Comparison of ENCODE assay signal across 23 cellular contexts in the genomic region with DNA sequence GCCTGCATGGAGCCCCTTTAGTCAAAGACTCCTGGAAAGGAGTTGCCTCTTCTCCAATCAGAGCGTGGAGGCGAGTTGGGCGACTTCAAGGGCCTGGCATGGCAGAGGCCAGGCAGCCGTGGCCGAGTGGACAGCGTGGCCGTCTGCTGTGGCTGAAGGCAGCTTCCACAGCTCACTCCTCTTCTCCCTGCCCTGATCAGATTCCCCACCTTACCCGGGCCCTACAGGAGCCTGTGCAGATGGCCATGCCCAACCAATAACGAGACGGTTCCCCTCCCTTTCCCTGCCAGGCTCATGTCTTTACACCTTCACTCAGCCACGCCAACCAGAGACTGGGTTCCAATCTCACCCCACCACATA. TPM values are rescaled to one million over a fixed set of nuclear protein-coding genes. Genes with fewer than 3 reads are reported as not detected.
DNase-seq lines count a peak whose midpoint lies in the region; ATAC-seq, FAIRE-seq and TF ChIP-seq lines count a peak whose summit lies in the region.
"Had no signal": no experiment of that assay in that cellular context is flagged by ENCODE, and none has a peak within 500 bp of the region (broad histone marks: within the 10 kb centered on the region; RNA-seq: fewer than 3 reads in every experiment).

No MANE protein-coding gene starts in this region.

- H3K4me3 Mint-ChIP-seq in Caco-2 (ENCODE audit: unreplicated experiment): no peak overlapping the region
- H3K4me3 Mint-ChIP-seq: CD4-positive, alpha-beta T cell had no signal

- H3K27me3 ChIP-seq in Caco-2 (replicated peaks; ENCODE audit: control insufficient read depth, insufficient read depth, low read length) (no peaks in the 10 kb centered on the region), PC-9 (ENCODE audit: insufficient read depth, low read depth) (no peaks in the 10 kb centered on the region), H1 (replicated peaks in 1 of 4; ENCODE audit: control insufficient read depth in 3 of 4, extremely low read depth in 1 of 4, insufficient read depth in 3 of 4, low read length in 3 of 4) (peaks cover 0 to 3% (median 0%) of the 10 kb centered on the region in 4 experiments; a peak in 3 of 7 replicates)
- H3K27me3 ChIP-seq: BLaER1 had no signal

- no peaks in the 10 kb centered on the region for H3K36me3 ChIP-seq in Caco-2 (ENCODE audit: control insufficient read depth, insufficient read depth, low read length)
- no peaks in the 10 kb centered on the region for H3K36me3 ChIP-seq in PC-9 (ENCODE audit: low read depth)
- no peaks in the 10 kb centered on the region for H3K36me3 ChIP-seq in H1 (ENCODE audit: control insufficient read depth in 2 of 4, insufficient read depth in 4 of 4, low read length in 3 of 4)
- H3K36me3 ChIP-seq: BLaER1, SJSA1 had no signal

- peaks cover 21% of the 10 kb centered on the region for H3K4me1 Mint-ChIP-seq in Caco-2 (ENCODE audit: low read depth, unreplicated experiment)

- in situ Hi-C loops in GM13977 (cut with MboI; ENCODE audit: low pct_unique_long_range_greater_than_20kb, low sequenced_read_pairs, unreplicated experiment): no loop called here

- no peak overlapping the region for H3K9ac ChIP-seq in H1 (replicated peaks in 1 of 4; ENCODE audit: extremely low read depth in 1 of 4, low read depth in 3 of 4, low read length in 3 of 4)
- H3K9ac ChIP-seq: BLaER1 had no signal

- no peak for TF ChIP-seq RAD21 in H1 (IDR thresholded peaks at IDR 0.05 in 1 of 2, conservative IDR thresholded peaks at IDR 0.05 in 1 of 2; ENCODE audit: low read depth in 2 of 2, low read length in 2 of 2)

- H2BK5ac ChIP-seq in H1 (ENCODE audit: low read depth, low read length): no peak overlapping the region

- intact Hi-C loops in Caco-2 (cut with micrococcal nuclease; ENCODE audit: unreplicated experiment) (no loop called here), PC-9 (cut with micrococcal nuclease; ENCODE audit: unreplicated experiment) (no loop called here)

- H3K9me3 ChIP-seq in Caco-2 (no peaks in the 10 kb centered on the region), PC-9 (ENCODE audit: insufficient read depth, low read depth) (no peaks in the 10 kb centered on the region), H1 (ENCODE audit: insufficient read depth in 2 of 2, low read depth in 1 of 2, low read length in 1 of 2) (no peaks in the 10 kb centered on the region)
- H3K9me3 ChIP-seq: BLaER1, SJSA1 had no signal

- no peak for FAIRE-seq in H1 (lab: Jason Lieb, UNC)

- H3K4me2 ChIP-seq in PC-9: no peak overlapping the region
- no peak overlapping the region for H3K4me2 ChIP-seq in H1 (ENCODE audit: insufficient read depth in 1 of 2, low read depth in 2 of 2, low read length in 2 of 2)
- H3K4me2 ChIP-seq: BLaER1 had no signal

- no peak overlapping the region; the same call in 1 of the 2 replicates for H3K18ac ChIP-seq in H1 (ENCODE audit: extremely low read depth, low read length)

- TF ChIP-seq CTCF in Caco-2 (IDR thresholded peaks at IDR 0.05; ENCODE audit: insufficient read depth in 1 of 2, low read depth in 1 of 2, low read length in 1 of 2, severe bottlenecking in 1 of 2, unreplicated experiment in 1 of 2): no peak
- no peak for TF ChIP-seq CTCF in PC-9 (conservative IDR thresholded peaks at IDR 0.05)
- TF ChIP-seq CTCF in H1 (IDR thresholded peaks at IDR 0.05; ENCODE audit: control extremely low read depth in 1 of 3, insufficient read depth in 1 of 3, low read depth in 1 of 3, low read length in 3 of 3): no peak
- TF ChIP-seq CTCF in GM13977 (IDR thresholded peaks at IDR 0.05; ENCODE audit: extremely low read depth, insufficient read depth, missing control alignments): no peak

- CTCF ChIA-PET in Caco-2 (lab: Charles Lee) (no interaction called here), PC-9 (lab: Charles Lee) (interaction anchor here (1.0 kb wide), 1 partner anchor 12 kb away, joined by 4 read pairs; no protein-coding TSS in a partner anchor), H1 (lab: Charles Lee; ENCODE audit: partially characterized antibody) (interaction anchor here (0.9 to 3.0 kb wide), 6 partner anchors 10 to 174 kb away, joined by 3 to 17 read pairs (median 4); no protein-coding TSS in a partner anchor)

- H4K20me1 ChIP-seq in PC-9 (ENCODE audit: insufficient read depth) (no peaks in the 10 kb centered on the region), H1 (replicated peaks in 1 of 2; ENCODE audit: control insufficient read depth in 1 of 2, insufficient read depth in 2 of 2, low read length in 2 of 2) (no peaks in the 10 kb centered on the region)
- H4K20me1 ChIP-seq: BLaER1 had no signal

- H3K23ac ChIP-seq in H1 (ENCODE audit: insufficient read length): no peak overlapping the region

- POLR2A ChIA-PET in Caco-2 (lab: Charles Lee) (no interaction called here), PC-9 (lab: Charles Lee; ENCODE audit: unreplicated experiment) (interaction anchor here (0.6 kb wide), 1 partner anchor 236 kb away, joined by 6 read pairs; no protein-coding TSS in a partner anchor), H1 (lab: Charles Lee; ENCODE audit: partially characterized antibody) (no interaction called here)

- H3K36me3 Mint-ChIP-seq in Caco-2 (ENCODE audit: insufficient read depth, unreplicated experiment): peaks cover 10% of the 10 kb centered on the region

- peaks cover 22% of the 10 kb centered on the region for H3K4me1 ChIP-seq in Caco-2
- peaks cover 7% of the 10 kb centered on the region for H3K4me1 ChIP-seq in PC-9 (replicated peaks; ENCODE audit: insufficient read depth)
- peaks cover 0 to 21% (median 13%) of the 10 kb centered on the region in 4 experiments; a peak in 6 of 7 replicates for H3K4me1 ChIP-seq in H1 (replicated peaks in 1 of 4; ENCODE audit: control insufficient read depth in 3 of 4, insufficient read depth in 4 of 4, low read length in 3 of 4)
- H3K4me1 ChIP-seq: SJSA1 had no signal

- no peak overlapping the region for H2BK20ac ChIP-seq in H1 (ENCODE audit: low read length)

- no peak overlapping the region for H4K8ac ChIP-seq in H1 (ENCODE audit: extremely low read depth, insufficient read depth, low read length)

- TF ChIP-seq POLR2A in H1 (IDR thresholded peaks at IDR 0.05; ENCODE audit: control extremely low read depth in 1 of 2, low read depth in 2 of 2, low read length in 2 of 2): no peak

- 88% methylated on average over 11 of the region's 11 CpGs; no CpG with 5 or more reads in 1 of the 2 experiments for WGBS in H1 (ENCODE audit: extremely low coverage in 1 of 2, insufficient coverage in 1 of 2, insufficient read length in 1 of 2, insufficient replicate concordance in 2 of 2, low coverage in 1 of 2, low lambda C conversion rate in 2 of 2, missing lambda C conversion rate in 1 of 2), 2 experiments

- H3K4me3 ChIP-seq in Caco-2 (ENCODE audit: low read depth, low read length) (no peak overlapping the region), PC-9 (no peak overlapping the region), H1 (ENCODE audit: extremely low read depth in 1 of 4, insufficient read depth in 2 of 4, low read depth in 3 of 4, low read length in 4 of 4) (no peak overlapping the region)
- H3K4me3 ChIP-seq: BLaER1, SJSA1 had no signal

- no peaks in the 10 kb centered on the region for H3K79me1 ChIP-seq in H1 (ENCODE audit: low read depth, low read length)

- H2AFZ ChIP-seq in PC-9: no peak overlapping the region
- H2AFZ ChIP-seq in H1 (ENCODE audit: low read length): no peak overlapping the region

- H3K27ac Mint-ChIP-seq in Caco-2 (ENCODE audit: unreplicated experiment): peak overlapping the region; percentile 24
- H3K27ac Mint-ChIP-seq: CD4-positive, alpha-beta T cell had no signal

- no peaks in the 10 kb centered on the region for H3K23me2 ChIP-seq in H1 (ENCODE audit: low read depth, low read length)

- TF ChIP-seq EP300 in H1 (IDR thresholded peaks at IDR 0.05; ENCODE audit: borderline replicate concordance in 1 of 2, low read depth in 2 of 2, low read length in 2 of 2): no peak

- H3K56ac ChIP-seq in H1 (replicated peaks; ENCODE audit: insufficient read length, low read depth, low read length): no peak overlapping the region

- no peaks in the 10 kb centered on the region for H3K27me3 Mint-ChIP-seq in Caco-2 (ENCODE audit: insufficient read depth, unreplicated experiment)

- no peak overlapping the region for H3K4ac ChIP-seq in H1 (replicated peaks; ENCODE audit: insufficient read length, low read depth, low read length)

- DNase-seq in Caco-2 (no peak), PC-9 (no peak), H1 (ENCODE audit: low read depth in 1 of 2, low spot score in 2 of 2) (no peak), mesenteric fat pad (ENCODE audit: low spot score) (peak; percentile 74), GM13977 (ENCODE audit: low spot score) (no peak), NCI-H446 treated with DMSO at 0.1 percent for 48 hours (lab: John Stamatoyannopoulos, UW) (no peak)
- no peak for DNase-seq in stimulated activated naive CD8-positive, alpha-beta T cell treated with anti-CD3 and anti-CD28 coated beads, Interleukin-15, Interleukin-2, amounts not matched to agents 100 U/mL and 50 U/mL, for 24 hours
- DNase-seq: ACHN; CD4-positive, alpha-beta T cell; COR-L47; DMS 273 treated with DMSO at 0.1 percent for 48 hours; DMS79 treated with DMSO at 0.1 percent for 48 hours; GOT3; IMR-90; MV-4-11; NCI-H187; NCI-H2107; NCI-H510A treated with DMSO at 0.1 percent for 48 hours; NCI-H748 treated with DMSO at 0.1 percent for 48 hours had no signal

- H4K91ac ChIP-seq in H1 (replicated peaks; ENCODE audit: insufficient read length, low read length): no peak overlapping the region

- ATAC-seq in stimulated activated naive CD8-positive, alpha-beta T cell treated with anti-CD3 and anti-CD28 coated beads, Interleukin-15, Interleukin-2, amounts not matched to agents 100 U/mL and 50 U/mL, for 24 hours: no peak
- no peak for ATAC-seq in GM18502 (IDR thresholded peaks at IDR 0.05; ENCODE audit: poor library complexity, unreplicated experiment)
- ATAC-seq: HCT116 had no signal

- peak overlapping the region; percentile 61; the same call in 1 of the 2 replicates for H2BK15ac ChIP-seq in H1 (ENCODE audit: low read length)

- no peak overlapping the region for H4K5ac ChIP-seq in H1 (ENCODE audit: insufficient read length, low read depth, low read length)

- H2BK12ac ChIP-seq in H1 (ENCODE audit: low read depth, low read length): peak overlapping the region; percentile 75; the same call in 1 of the 2 replicates

- peaks cover 3% of the 10 kb centered on the region; the same call in 1 of the 2 replicates for H3F3A ChIP-seq in PC-9 (ENCODE audit: insufficient read depth, low read depth)

- BruUV-seq in Caco-2 (replicated peaks; lab: Mats Ljungman, UMichigan) (no TSS peak), PC-9 (replicated peaks; lab: Mats Ljungman, UMichigan) (TSS peak; percentile 34)

- no peaks in the 10 kb centered on the region for H3K9me3 Mint-ChIP-seq in Caco-2 (ENCODE audit: unreplicated experiment)
- H3K9me3 Mint-ChIP-seq: CD4-positive, alpha-beta T cell had no signal

- H2BK120ac ChIP-seq in H1 (replicated peaks; ENCODE audit: low read depth, low read length): no peak overlapping the region

- no peak overlapping the region for H3K27ac ChIP-seq in PC-9
- no peak overlapping the region for H3K27ac ChIP-seq in H1 (ENCODE audit: low read depth, low read length)
- H3K27ac ChIP-seq: BLaER1, SJSA1 had no signal

- H3K14ac ChIP-seq in H1 (ENCODE audit: insufficient read length): no peak overlapping the region

- H3K79me2 ChIP-seq in PC-9 (ENCODE audit: low read depth) (no peaks in the 10 kb centered on the region), H1 (ENCODE audit: control insufficient read depth in 1 of 2, insufficient read depth in 2 of 2, low read length in 2 of 2) (no peaks in the 10 kb centered on the region)

- no peak overlapping the region; the same call in 1 of the 2 replicates for H2AK5ac ChIP-seq in H1 (ENCODE audit: low read depth, low read length)

- H3K9me2 ChIP-seq in PC-9 (ENCODE audit: insufficient read depth): no peaks in the 10 kb centered on the region

RNA-seq across cellular contexts. Expression of a gene that starts 15.3 kb away (rescaled TPM):
- 9.1 and 11.2 TPM in 2 replicates for total RNA-seq in Caco-2 (2022)
- total RNA-seq in PC-9 (2021): 0.41 and 1.1 TPM in 2 replicates
- not detected in 2 replicates for total RNA-seq in H1 (2021; fragmentation: NEBNext Ultra II Directional; extraction: Animal tissue kit (Norgen Biotek cat#: 25700))
- 0.05 TPM in 1 of 2 replicates, not detected in the other for polyA plus RNA-seq in H1 (2011; rRNA removed)
- polyA plus RNA-seq in H1 (2011; cell fraction: cytosol; rRNA removed): not detected
- polyA plus RNA-seq in H1 (2011; cell fraction: nucleus; rRNA removed): not detected
- not detected in 4 replicates for polyA plus RNA-seq in H1 (2012, experiment 1 of 2)
- polyA plus RNA-seq in H1 (2012, experiment 2 of 2): not detected
- 0.04 TPM for polyA plus RNA-seq in H1 (2013, experiment 1 of 2)
- polyA plus RNA-seq in H1 (2013, experiment 2 of 2): not detected
- polyA minus RNA-seq in H1 (2011; rRNA and poly(A)+ RNA removed): not detected in 2 replicates
- not detected for polyA minus RNA-seq in H1 (2011; cell fraction: cytosol; rRNA and poly(A)+ RNA removed)
- not detected for polyA minus RNA-seq in H1 (2011; cell fraction: nucleus; rRNA and poly(A)+ RNA removed)
- not detected for total RNA-seq in mesenteric fat pad
- total RNA-seq: CD4-positive, alpha-beta T cell; IMR-90; SJSA1 had no signal
- polyA plus RNA-seq: IMR-90 had no signal

RNA-seq across cellular contexts. Expression of a gene that starts 20.0 kb away (rescaled TPM):
- total RNA-seq in Caco-2 (2022) (not detected in 2 replicates), PC-9 (2021) (not detected in 2 replicates), mesenteric fat pad (0.29 TPM)
- not detected in 2 replicates for total RNA-seq in H1 (2021; fragmentation: NEBNext Ultra II Directional; extraction: Animal tissue kit (Norgen Biotek cat#: 25700))
- polyA plus RNA-seq in H1 (2011; rRNA removed): not detected in 2 replicates
- not detected for polyA plus RNA-seq in H1 (2011; cell fraction: cytosol; rRNA removed)
- polyA plus RNA-seq in H1 (2011; cell fraction: nucleus; rRNA removed): not detected
- polyA plus RNA-seq in H1 (2012, experiment 1 of 2): not detected in 4 replicates
- not detected for polyA plus RNA-seq in H1 (2012, experiment 2 of 2)
- polyA plus RNA-seq in H1 (2013, experiment 1 of 2): not detected
- not detected for polyA plus RNA-seq in H1 (2013, experiment 2 of 2)
- polyA minus RNA-seq in H1 (2011; rRNA and poly(A)+ RNA removed): not detected in 2 replicates
- polyA minus RNA-seq in H1 (2011; cell fraction: cytosol; rRNA and poly(A)+ RNA removed): not detected
- not detected for polyA minus RNA-seq in H1 (2011; cell fraction: nucleus; rRNA and poly(A)+ RNA removed)
- total RNA-seq: CD4-positive, alpha-beta T cell; IMR-90; SJSA1 had no signal
- polyA plus RNA-seq: IMR-90 had no signal
